Comparison of ENCODE assay signal across 12 cellular contexts in the genomic region with DNA sequence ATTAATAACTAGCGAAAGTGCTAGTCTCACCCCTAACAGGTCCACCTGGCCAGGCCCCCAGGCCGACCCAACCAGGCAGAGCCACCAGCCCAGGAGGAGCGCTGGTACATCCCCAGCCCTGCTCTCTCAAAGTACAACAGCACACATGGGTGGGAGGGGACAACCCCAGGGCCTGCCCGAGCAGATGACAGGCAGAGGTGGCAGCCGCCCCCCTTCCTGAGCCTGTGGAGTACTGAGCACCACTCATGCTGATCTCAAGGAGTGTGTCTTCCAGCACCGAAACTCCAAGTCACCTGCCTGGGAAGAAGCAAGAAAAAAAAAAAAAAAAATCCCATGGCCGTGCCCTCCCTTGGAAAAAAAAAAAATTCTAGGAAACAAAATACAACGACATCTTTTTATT.
DNase-seq lines count a peak whose midpoint lies in the region; ATAC-seq, FAIRE-seq and TF ChIP-seq lines count a peak whose summit lies in the region.
"Had no signal": no experiment of that assay in that cellular context is flagged by ENCODE, and none has a peak within 500 bp of the region (broad histone marks: within the 10 kb centered on the region; RNA-seq: fewer than 3 reads in every experiment).

No MANE protein-coding gene starts in this region.

- H3K9me3 Mint-ChIP-seq in activated CD8-positive, alpha-beta T cell treated with anti-CD3 and anti-CD28 coated beads for 36 hours = no peaks in the 10 kb centered on the region
- no peaks in the 10 kb centered on the region for H3K9me3 Mint-ChIP-seq in activated CD8-positive, alpha-beta T cell treated with anti-CD3 and anti-CD28 coated beads, Interleukin-2, amount 10 ng/mL, durations not matched to agents 7 days and 5 days (ENCODE audit: insufficient read depth)
- H3K9me3 Mint-ChIP-seq in stimulated activated effector memory CD8-positive, alpha-beta T cell treated with anti-CD3 and anti-CD28 coated beads, Interleukin-12 subunit alpha, Interleukin-12 subunit beta, amount 100 ng/mL, for 72 hours = no peaks in the 10 kb centered on the region

- POLR2A ChIA-PET in activated CD8-positive, alpha-beta T cell treated with anti-CD3 and anti-CD28 coated beads for 36 hours (lab: Charles Lee) = no interaction called here
- POLR2A ChIA-PET in activated CD8-positive, alpha-beta T cell treated with anti-CD3 and anti-CD28 coated beads, Interleukin-2, amount 10 ng/mL, durations not matched to agents 7 days and 5 days (lab: Charles Lee) = no interaction called here

- H3K4me3 Mint-ChIP-seq in activated CD8-positive, alpha-beta T cell treated with anti-CD3 and anti-CD28 coated beads for 36 hours = no peak overlapping the region
- H3K4me3 Mint-ChIP-seq in activated CD8-positive, alpha-beta T cell treated with anti-CD3 and anti-CD28 coated beads, Interleukin-2, amount 10 ng/mL, durations not matched to agents 7 days and 5 days = no peak overlapping the region
- H3K4me3 Mint-ChIP-seq in stimulated activated effector memory CD8-positive, alpha-beta T cell treated with anti-CD3 and anti-CD28 coated beads, Interleukin-12 subunit alpha, Interleukin-12 subunit beta, amount 100 ng/mL, for 72 hours = no peak overlapping the region

- intact Hi-C loops in activated CD8-positive, alpha-beta T cell treated with anti-CD3 and anti-CD28 coated beads for 36 hours (cut with micrococcal nuclease) = no loop called here
- intact Hi-C loops in left ventricle myocardium superior (cut with micrococcal nuclease) = no loop called here

- no peak for TF ChIP-seq CTCF in activated CD8-positive, alpha-beta T cell treated with anti-CD3 and anti-CD28 coated beads for 36 hours (IDR thresholded peaks at IDR 0.05)

- no peak for FAIRE-seq in RCC 7860 (lab: Jason Lieb, UNC)
- FAIRE-seq: small intestine had no signal

- H3K27ac Mint-ChIP-seq in activated CD8-positive, alpha-beta T cell treated with anti-CD3 and anti-CD28 coated beads for 36 hours = no peak overlapping the region
- no peak overlapping the region for H3K27ac Mint-ChIP-seq in activated CD8-positive, alpha-beta T cell treated with anti-CD3 and anti-CD28 coated beads, Interleukin-2, amount 10 ng/mL, durations not matched to agents 7 days and 5 days
- peak overlapping the region; percentile 35 for H3K27ac Mint-ChIP-seq in stimulated activated effector memory CD8-positive, alpha-beta T cell treated with anti-CD3 and anti-CD28 coated beads, Interleukin-12 subunit alpha, Interleukin-12 subunit beta, amount 100 ng/mL, for 72 hours

- DNase-seq in activated CD8-positive, alpha-beta T cell treated with anti-CD3 and anti-CD28 coated beads for 36 hours = peak; percentile 88
- DNase-seq in activated CD8-positive, alpha-beta T cell treated with anti-CD3 and anti-CD28 coated beads, Interleukin-2, amount 10 ng/mL, durations not matched to agents 7 days and 5 days = no peak
- DNase-seq in NCI-H1436 treated with DMSO at 0.1 percent for 48 hours (lab: John Stamatoyannopoulos, UW) (peak; percentile 47), left ventricle myocardium superior (no peak), ureter (ENCODE audit: low spot score) (no peak), RCC 7860 (ENCODE audit: low spot score) (no peak)
- DNase-seq in stimulated activated effector memory CD8-positive, alpha-beta T cell treated with anti-CD3 and anti-CD28 coated beads, Interleukin-12 subunit alpha, Interleukin-12 subunit beta, amount 100 ng/mL, for 72 hours (ENCODE audit: low spot score in 2 of 2) = no peak
- DNase-seq: central memory CD4-positive, alpha-beta T cell; IMR-90; OCI-M1 had no signal

- H3K4me1 Mint-ChIP-seq in activated CD8-positive, alpha-beta T cell treated with anti-CD3 and anti-CD28 coated beads for 36 hours (ENCODE audit: low read depth) = peaks cover 14% of the 10 kb centered on the region
- no peaks in the 10 kb centered on the region for H3K4me1 Mint-ChIP-seq in activated CD8-positive, alpha-beta T cell treated with anti-CD3 and anti-CD28 coated beads, Interleukin-2, amount 10 ng/mL, durations not matched to agents 7 days and 5 days (ENCODE audit: low read depth)
- H3K4me1 Mint-ChIP-seq in stimulated activated effector memory CD8-positive, alpha-beta T cell treated with anti-CD3 and anti-CD28 coated beads, Interleukin-12 subunit alpha, Interleukin-12 subunit beta, amount 100 ng/mL, for 72 hours = peaks cover 6% of the 10 kb centered on the region

- H3K27me3 Mint-ChIP-seq in activated CD8-positive, alpha-beta T cell treated with anti-CD3 and anti-CD28 coated beads for 36 hours = peaks cover 1% of the 10 kb centered on the region
- H3K27me3 Mint-ChIP-seq in activated CD8-positive, alpha-beta T cell treated with anti-CD3 and anti-CD28 coated beads, Interleukin-2, amount 10 ng/mL, durations not matched to agents 7 days and 5 days (ENCODE audit: low read depth) = no peaks in the 10 kb centered on the region

- H3K36me3 Mint-ChIP-seq in activated CD8-positive, alpha-beta T cell treated with anti-CD3 and anti-CD28 coated beads for 36 hours (ENCODE audit: low read depth) = no peaks in the 10 kb centered on the region
- H3K36me3 Mint-ChIP-seq in activated CD8-positive, alpha-beta T cell treated with anti-CD3 and anti-CD28 coated beads, Interleukin-2, amount 10 ng/mL, durations not matched to agents 7 days and 5 days (ENCODE audit: low read depth) = no peaks in the 10 kb centered on the region
- no peaks in the 10 kb centered on the region for H3K36me3 Mint-ChIP-seq in stimulated activated effector memory CD8-positive, alpha-beta T cell treated with anti-CD3 and anti-CD28 coated beads, Interleukin-12 subunit alpha, Interleukin-12 subunit beta, amount 100 ng/mL, for 72 hours

- CTCF ChIA-PET in activated CD8-positive, alpha-beta T cell treated with anti-CD3 and anti-CD28 coated beads for 36 hours (lab: Charles Lee) = no interaction called here
- CTCF ChIA-PET in activated CD8-positive, alpha-beta T cell treated with anti-CD3 and anti-CD28 coated beads, Interleukin-2, amount 10 ng/mL, durations not matched to agents 7 days and 5 days (lab: Charles Lee) = no interaction called here

- peak; percentile 99 for ATAC-seq in activated CD8-positive, alpha-beta T cell treated with anti-CD3 and anti-CD28 coated beads for 36 hours
- ATAC-seq in activated CD8-positive, alpha-beta T cell treated with anti-CD3 and anti-CD28 coated beads, Interleukin-2, amount 10 ng/mL, durations not matched to agents 7 days and 5 days = no peak
- peak; percentile 14 for ATAC-seq in left ventricle myocardium superior
- peak; percentile 92 for ATAC-seq in stimulated activated effector memory CD8-positive, alpha-beta T cell treated with anti-CD3 and anti-CD28 coated beads, Interleukin-12 subunit alpha, Interleukin-12 subunit beta, amount 100 ng/mL, for 72 hours
- no peak for ATAC-seq in GM21390 (IDR thresholded peaks at IDR 0.05; ENCODE audit: unreplicated experiment)

Comparison
In these comparisons a context has a peak if more than half of its experiments do, and no peak if none do; other contexts are left out.
1. ATAC-seq: peak in activated CD8-positive, alpha-beta T cell treated with anti-CD3 and anti-CD28 coated beads for 36 hours (single experiment), left ventricle myocardium superior (single experiment) and stimulated activated effector memory CD8-positive, alpha-beta T cell treated with anti-CD3 and anti-CD28 coated beads, Interleukin-12 subunit alpha, Interleukin-12 subunit beta, amount 100 ng/mL, for 72 hours (single experiment); none in activated CD8-positive, alpha-beta T cell treated with anti-CD3 and anti-CD28 coated beads, Interleukin-2, amount 10 ng/mL, durations not matched to agents 7 days and 5 days (single experiment) and GM21390 (single experiment).
2. DNase-seq: peak in activated CD8-positive, alpha-beta T cell treated with anti-CD3 and anti-CD28 coated beads for 36 hours (single experiment) and NCI-H1436 treated with DMSO at 0.1 percent for 48 hours (single experiment); none in activated CD8-positive, alpha-beta T cell treated with anti-CD3 and anti-CD28 coated beads, Interleukin-2, amount 10 ng/mL, durations not matched to agents 7 days and 5 days (single experiment), left ventricle myocardium superior (single experiment), stimulated activated effector memory CD8-positive, alpha-beta T cell treated with anti-CD3 and anti-CD28 coated beads, Interleukin-12 subunit alpha, Interleukin-12 subunit beta, amount 100 ng/mL, for 72 hours (0 of 2), ureter (single experiment) and RCC 7860 (single experiment).